In the genomic region with DNA sequence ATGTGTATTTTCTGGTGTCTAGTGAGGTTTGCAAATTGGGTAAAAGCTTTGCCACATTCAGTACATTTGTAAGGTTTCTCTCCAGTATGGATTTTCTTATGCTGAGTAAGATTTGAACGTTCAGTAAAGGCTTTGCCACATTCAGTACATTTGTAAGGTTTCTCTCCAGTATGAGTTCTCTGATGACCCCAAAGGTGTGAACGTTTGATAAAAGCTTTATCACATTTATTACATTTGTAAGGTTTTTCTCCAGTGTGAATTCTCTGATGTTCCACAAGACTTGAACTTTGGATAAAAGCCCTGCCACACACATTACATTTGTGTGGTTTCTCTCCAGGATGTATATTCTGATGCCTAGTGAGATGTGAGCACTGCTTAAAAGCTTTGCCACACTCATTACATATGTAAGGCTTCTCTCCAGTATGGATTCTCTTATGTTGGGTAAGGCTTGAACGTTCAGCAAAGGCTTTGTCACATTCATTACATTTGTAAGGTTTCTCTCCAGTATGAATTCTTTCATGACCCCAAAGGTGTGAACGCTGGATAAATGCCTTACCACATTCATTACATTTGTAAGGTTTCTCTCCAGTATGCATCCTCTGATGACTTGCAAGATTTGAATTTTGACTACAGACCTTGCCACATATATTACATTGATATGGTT, we compare ENCODE assay signal across 30 cellular contexts. TPM values are rescaled to one million over a fixed set of nuclear protein-coding genes. Genes with fewer than 3 reads are reported as not detected.
"Had no signal": no experiment of that assay in that cellular context is flagged by ENCODE, and none has a peak within 500 bp of the region (broad histone marks: within the 10 kb centered on the region; RNA-seq: fewer than 3 reads in every experiment).

No MANE protein-coding gene starts in this region.

- ATAC-seq: activated CD4-positive, alpha-beta T cell treated with anti-CD3 and anti-CD28 coated beads for 36 hours; activated T-cell treated with anti-CD3 and anti-CD28 coated beads, Interleukin-2, amount 50 U/mL, for 72 hours; gastrocnemius medialis; sciatic nerve; upper lobe of right lung had no signal

- DNase-seq: activated B cell treated with CpG ODN at 0.5 μM for 24 hours; activated CD4-positive, alpha-beta T cell treated with anti-CD3 and anti-CD28 coated beads for 36 hours; activated naive CD4-positive, alpha-beta T cell treated with Interleukin-2 at 50 U/mL for 16 hours; activated T-cell treated with anti-CD3 and anti-CD28 coated beads for 4 hours; activated T-cell treated with anti-CD3 and anti-CD28 coated beads, Interleukin-2, amount 50 U/mL, for 72 hours; central memory CD4-positive, alpha-beta T cell; dermis blood vessel endothelial cell; effector CD8-positive, alpha-beta T cell; erythroblast; gastrocnemius medialis; glutamatergic neuron; left ventricle myocardium inferior; naive B cell; ovary; stimulated activated CD4-positive, alpha-beta T cell treated with anti-CD3 and anti-CD28 coated beads, Interleukin-12 subunit alpha, Interleukin-12 subunit beta, amount 100 ng/mL, for 4 hours; stimulated activated CD4-positive, alpha-beta T cell treated with anti-CD3 and anti-CD28 coated beads, Interleukin-4, amount 100 ng/mL, for 1 hour; substantia nigra; T-helper 2 cell; tibial artery; upper lobe of right lung had no signal

- H3K4me3 ChIP-seq: left ventricle myocardium inferior, ovary, skin epidermis, tibial artery, upper lobe of right lung had no signal

- H3K27ac Mint-ChIP-seq: activated B cell treated with CpG ODN at 0.5 μM for 24 hours; activated CD4-positive, alpha-beta T cell treated with anti-CD3 and anti-CD28 coated beads for 36 hours; activated naive CD8-positive, alpha-beta T cell; activated T-cell treated with anti-CD3 and anti-CD28 coated beads, Interleukin-2, amount 50 U/mL, for 72 hours; naive B cell; progenitor cell of endocrine pancreas; stimulated activated naive CD8-positive, alpha-beta T cell treated with anti-CD3 and anti-CD28 coated beads, Interleukin-15, Interleukin-2, amounts not matched to agents 100 ng/mL and 50 ng/mL, for 24 hours had no signal

- H3K4me3 Mint-ChIP-seq: activated B cell treated with CpG ODN at 0.5 μM for 24 hours; activated CD4-positive, alpha-beta T cell treated with anti-CD3 and anti-CD28 coated beads for 36 hours; activated naive CD8-positive, alpha-beta T cell; activated T-cell treated with anti-CD3 and anti-CD28 coated beads, Interleukin-2, amount 50 U/mL, for 72 hours; naive B cell; stimulated activated naive CD8-positive, alpha-beta T cell treated with anti-CD3 and anti-CD28 coated beads, Interleukin-15, Interleukin-2, amounts not matched to agents 100 ng/mL and 50 ng/mL, for 24 hours had no signal

- H3K4me1 Mint-ChIP-seq: activated B cell treated with CpG ODN at 0.5 μM for 24 hours; activated CD4-positive, alpha-beta T cell treated with anti-CD3 and anti-CD28 coated beads for 36 hours; naive B cell had no signal

- H3K36me3 ChIP-seq: ovary had no signal

- H3K27ac ChIP-seq: breast epithelium, gastrocnemius medialis, left ventricle myocardium inferior, ovary, skin epidermis, tibial artery, upper lobe of right lung had no signal

- H3K4me1 ChIP-seq: breast epithelium, gastrocnemius medialis, left ventricle myocardium inferior, tibial artery, upper lobe of right lung had no signal

- H3K27me3 ChIP-seq: breast epithelium, gastrocnemius medialis, ovary, tibial artery, upper lobe of right lung had no signal

- H3K27me3 Mint-ChIP-seq: activated B cell treated with CpG ODN at 0.5 μM for 24 hours; activated CD4-positive, alpha-beta T cell treated with anti-CD3 and anti-CD28 coated beads for 36 hours; activated naive CD8-positive, alpha-beta T cell; naive B cell; progenitor cell of endocrine pancreas; stimulated activated naive CD8-positive, alpha-beta T cell treated with anti-CD3 and anti-CD28 coated beads, Interleukin-15, Interleukin-2, amounts not matched to agents 100 ng/mL and 50 ng/mL, for 24 hours had no signal

RNA-seq across cellular contexts. Expression of a gene that starts 20.8 kb away (rescaled TPM):
- total RNA-seq: activated B cell treated with CpG ODN at 0.5 μM for 24 hours; activated CD4-positive, alpha-beta T cell treated with anti-CD3 and anti-CD28 coated beads for 36 hours; activated T-cell treated with anti-CD3 and anti-CD28 coated beads, Interleukin-2, amount 50 U/mL, for 72 hours; breast epithelium; dermis blood vessel endothelial cell; gastrocnemius medialis; left ventricle myocardium inferior; lung microvascular endothelial cell; mucosa of gallbladder; progenitor cell of endocrine pancreas; renal cortical epithelial cell; sciatic nerve; upper lobe of right lung had no signal
- polyA plus RNA-seq: neural cell, ovary had no signal

RNA-seq across cellular contexts. Expression of a gene that starts 30.3 kb away (rescaled TPM):
- total RNA-seq: activated B cell treated with CpG ODN at 0.5 μM for 24 hours; activated CD4-positive, alpha-beta T cell treated with anti-CD3 and anti-CD28 coated beads for 36 hours; activated T-cell treated with anti-CD3 and anti-CD28 coated beads, Interleukin-2, amount 50 U/mL, for 72 hours; breast epithelium; dermis blood vessel endothelial cell; gastrocnemius medialis; left ventricle myocardium inferior; lung microvascular endothelial cell; mucosa of gallbladder; ovary; progenitor cell of endocrine pancreas; renal cortical epithelial cell; sciatic nerve; upper lobe of right lung had no signal
- polyA plus RNA-seq: neural cell, ovary had no signal
